In the genomic region with DNA sequence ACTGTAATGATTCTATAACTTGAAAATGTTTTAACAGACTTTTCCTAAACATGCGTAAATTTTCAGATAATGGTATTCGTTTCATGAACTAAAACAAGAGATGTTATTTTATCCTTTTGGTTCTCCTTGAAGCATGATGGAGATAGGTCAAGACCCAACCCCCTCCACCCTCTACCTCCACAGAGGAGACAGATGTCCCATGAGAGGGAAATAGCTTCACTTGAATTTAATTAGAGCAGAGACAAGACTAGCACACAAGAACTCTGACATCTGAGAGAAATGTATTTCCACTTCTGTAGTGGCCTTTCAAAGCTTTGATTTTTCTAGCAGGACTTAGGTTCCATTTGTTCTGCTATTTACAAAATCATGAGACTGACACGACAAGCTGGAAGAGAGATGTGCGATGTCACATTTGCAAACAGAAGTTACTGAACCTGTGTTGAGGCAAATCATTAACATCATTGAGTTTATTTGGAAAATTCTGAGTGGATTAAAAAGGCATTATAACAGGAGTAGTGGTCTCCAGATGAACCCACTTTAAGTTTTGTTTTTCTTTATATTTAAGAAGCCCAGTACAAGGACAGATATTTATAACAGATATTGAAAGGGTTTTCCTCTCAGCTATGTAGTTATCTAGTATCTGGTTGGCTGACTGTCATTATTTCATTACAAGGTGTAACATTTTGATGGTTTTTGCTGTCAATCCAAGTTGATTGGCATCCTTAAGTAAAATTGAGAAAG, we compare ENCODE assay signal across 22 cellular contexts.
"Had no signal": no experiment of that assay in that cellular context is flagged by ENCODE, and none has a peak within 500 bp of the region (broad histone marks: within the 10 kb centered on the region; RNA-seq: fewer than 3 reads in every experiment).

No MANE protein-coding gene starts in this region.

- H3K4me1 ChIP-seq: gastrocnemius medialis, heart right ventricle, left ventricle myocardium inferior, lower lobe of right lung, prostate gland, right atrium auricular region, sigmoid colon, stomach, testis, tibial artery had no signal

- H3K9me3 Mint-ChIP-seq: nephron progenitor cell, type B pancreatic cell had no signal

- H3K4me1 Mint-ChIP-seq: naive thymus-derived CD8-positive, alpha-beta T cell; nephron progenitor cell; stimulated activated effector memory CD8-positive, alpha-beta T cell treated with anti-CD3 and anti-CD28 coated beads, Interleukin-12 subunit alpha, Interleukin-12 subunit beta, amount 100 ng/mL, for 72 hours had no signal

- H3K36me3 Mint-ChIP-seq: naive thymus-derived CD8-positive, alpha-beta T cell; stimulated activated effector memory CD8-positive, alpha-beta T cell treated with anti-CD3 and anti-CD28 coated beads, Interleukin-12 subunit alpha, Interleukin-12 subunit beta, amount 100 ng/mL, for 72 hours; type B pancreatic cell had no signal

- H3K27ac Mint-ChIP-seq: effector memory CD8-positive, alpha-beta T cell; naive thymus-derived CD8-positive, alpha-beta T cell; nephron progenitor cell; stimulated activated effector memory CD8-positive, alpha-beta T cell treated with anti-CD3 and anti-CD28 coated beads, Interleukin-12 subunit alpha, Interleukin-12 subunit beta, amount 100 ng/mL, for 72 hours; type B pancreatic cell had no signal

- H3K9me3 ChIP-seq: gastrocnemius medialis, heart right ventricle, lower lobe of right lung, prostate gland, right atrium auricular region, sigmoid colon, stomach, testis, tibial artery had no signal

- H3K27me3 Mint-ChIP-seq: effector memory CD8-positive, alpha-beta T cell; naive thymus-derived CD8-positive, alpha-beta T cell; type B pancreatic cell had no signal

- H3K36me3 ChIP-seq: gastrocnemius medialis, heart right ventricle, left ventricle myocardium inferior, lower lobe of right lung, prostate gland, right atrium auricular region, sigmoid colon, stomach, tibial artery had no signal

- H3K27ac ChIP-seq: gastrocnemius medialis, heart right ventricle, left ventricle myocardium inferior, lower lobe of right lung, prostate gland, right atrium auricular region, sigmoid colon, stomach, testis, tibial artery had no signal

- ATAC-seq: effector memory CD8-positive, alpha-beta T cell; gastrocnemius medialis; heart right ventricle; left cardiac atrium; lower lobe of right lung; naive thymus-derived CD8-positive, alpha-beta T cell; stimulated activated effector memory CD8-positive, alpha-beta T cell treated with anti-CD3 and anti-CD28 coated beads, Interleukin-12 subunit alpha, Interleukin-12 subunit beta, amount 100 ng/mL, for 72 hours had no signal

- DNase-seq: cortex of kidney; effector memory CD8-positive, alpha-beta T cell; gastrocnemius medialis; heart right ventricle; hippocampal formation; left cardiac atrium; left ventricle myocardium inferior; lower lobe of right lung; naive thymus-derived CD8-positive, alpha-beta T cell; nephron progenitor cell; nucleus accumbens; sigmoid colon; stimulated activated CD4-positive, alpha-beta T cell treated with anti-CD3 and anti-CD28 coated beads, Interleukin-2, amount 100 ng/mL, for 24 hours; stimulated activated CD4-positive, alpha-beta T cell treated with anti-CD3 and anti-CD28 coated beads, Interleukin-4, amount 100 ng/mL, for 24 hours; stimulated activated naive CD4-positive, alpha-beta T cell treated with Interleukin-2 at 50 U/mL for 16 hours; stomach; testis; tibial artery had no signal

- H3K4me3 ChIP-seq: gastrocnemius medialis, heart right ventricle, left ventricle myocardium inferior, lower lobe of right lung, prostate gland, right atrium auricular region, sigmoid colon, stomach, testis, tibial artery had no signal

- H3K27me3 ChIP-seq: gastrocnemius medialis, heart right ventricle, right atrium auricular region, sigmoid colon, stomach, testis, tibial artery had no signal

- H3K4me3 Mint-ChIP-seq: effector memory CD8-positive, alpha-beta T cell; naive thymus-derived CD8-positive, alpha-beta T cell; nephron progenitor cell; stimulated activated effector memory CD8-positive, alpha-beta T cell treated with anti-CD3 and anti-CD28 coated beads, Interleukin-12 subunit alpha, Interleukin-12 subunit beta, amount 100 ng/mL, for 72 hours; type B pancreatic cell had no signal
